ENCODE assay signal across 24 cellular contexts in genomic region chr10:123585477-123586445, GRCh38.
DNase-seq lines count a peak whose midpoint lies in the region; ATAC-seq and TF ChIP-seq lines count a peak whose summit lies in the region.
"Had no signal": no experiment of that assay in that cellular context is flagged by ENCODE, and none has a peak within 500 bp of the region (broad histone marks: within the 10 kb centered on the region; RNA-seq: fewer than 3 reads in every experiment).

No MANE protein-coding gene starts in this region.

- no peak overlapping the region for H2AK5ac ChIP-seq in IMR-90 (ENCODE audit: low read depth, low read length)

- TF ChIP-seq RAD21 in IMR-90 (IDR thresholded peaks at IDR 0.05; ENCODE audit: low read length) (no peak), liver (IDR thresholded peaks at IDR 0.05) (no peak)

- no peak overlapping the region for H3K4me2 ChIP-seq in IMR-90 (ENCODE audit: low read depth, low read length)
- H3K4me2 ChIP-seq: A549 had no signal

- H4K20me1 ChIP-seq in IMR-90 (ENCODE audit: insufficient read depth, low read length): no peaks in the 10 kb centered on the region

- no peak overlapping the region for H2AK9ac ChIP-seq in IMR-90 (replicated peaks; ENCODE audit: low read depth, low read length, poor library complexity)

- dilution Hi-C loops in IMR-90 (cut with HindIII; ENCODE audit: low sequenced_read_pairs, unreplicated experiment): no loop called here

- no peak overlapping the region for H3K23ac ChIP-seq in IMR-90 (ENCODE audit: low read depth, low read length)

- no peak overlapping the region for H4K5ac ChIP-seq in IMR-90 (ENCODE audit: low read depth, low read length)

- H3K9me3 ChIP-seq in IMR-90 (ENCODE audit: control insufficient read depth, insufficient read depth, low read length) (peaks cover 6% of the 10 kb centered on the region; the same call in 1 of the 2 replicates), endodermal cell (ENCODE audit: control insufficient read depth, low read length) (no peaks in the 10 kb centered on the region), liver (ENCODE audit: control insufficient read depth in 4 of 4, low read length in 3 of 4) (no peaks in the 10 kb centered on the region)
- H3K9me3 ChIP-seq: A549 had no signal

- no peak overlapping the region for H3K27ac ChIP-seq in IMR-90 (ENCODE audit: insufficient read depth, low read length)
- H3K27ac ChIP-seq in endodermal cell (ENCODE audit: low read depth, low read length): no peak overlapping the region
- H3K27ac ChIP-seq in liver (ENCODE audit: low read depth in 1 of 2, low read length in 2 of 2): no peak overlapping the region
- H3K27ac ChIP-seq: A549, SK-N-MC had no signal

- H3K4me1 ChIP-seq in IMR-90 (ENCODE audit: control insufficient read depth, insufficient read depth, low read length) (no peaks in the 10 kb centered on the region), endodermal cell (ENCODE audit: control insufficient read depth, insufficient read depth, low read length) (no peaks in the 10 kb centered on the region), liver (ENCODE audit: control insufficient read depth in 4 of 4, insufficient read depth in 4 of 4, low read length in 3 of 4) (peaks cover 0 to 5% (median 0%) of the 10 kb centered on the region in 4 donors)
- H3K4me1 ChIP-seq: A549 had no signal

- no peak overlapping the region for H3K18ac ChIP-seq in IMR-90 (ENCODE audit: low read depth, low read length)

- no peak overlapping the region for H3K4me3 Mint-ChIP-seq in endodermal cell
- H3K4me3 Mint-ChIP-seq: CD4-positive, alpha-beta memory T cell had no signal

- H3K9me3 Mint-ChIP-seq in endodermal cell: no peaks in the 10 kb centered on the region
- H3K9me3 Mint-ChIP-seq: CD4-positive, alpha-beta memory T cell had no signal

- BruUV-seq in IMR-90 (replicated peaks; lab: Mats Ljungman, UMichigan): no TSS peak

- H3K4me3 ChIP-seq in IMR-90 (ENCODE audit: insufficient read depth, low read depth, low read length): no peak overlapping the region
- no peak overlapping the region for H3K4me3 ChIP-seq in endodermal cell (ENCODE audit: low read length)
- H3K4me3 ChIP-seq in liver (ENCODE audit: low read depth in 1 of 3, low read length in 3 of 3): no peak overlapping the region
- H3K4me3 ChIP-seq: A549, SK-N-MC had no signal

- TF ChIP-seq CTCF in IMR-90 (conservative IDR thresholded peaks at IDR 0.05; ENCODE audit: low read depth, low read length) (no peak), endodermal cell (conservative IDR thresholded peaks at IDR 0.05) (no peak), liver (IDR thresholded peaks at IDR 0.05; ENCODE audit: low read depth, low read length, missing input control) (no peak)

- no peaks in the 10 kb centered on the region for H3K27me3 ChIP-seq in IMR-90 (ENCODE audit: control insufficient read depth, insufficient read depth, low read length)
- peaks cover 20% of the 10 kb centered on the region for H3K27me3 ChIP-seq in endodermal cell (ENCODE audit: control insufficient read depth, insufficient read depth, low read length, poor library complexity, severe bottlenecking)
- peaks cover 0 to 26% (median 4%) of the 10 kb centered on the region in 4 donors for H3K27me3 ChIP-seq in liver (ENCODE audit: control insufficient read depth in 4 of 4, insufficient read depth in 4 of 4, low read length in 3 of 4)

- no peak overlapping the region for H3K27ac Mint-ChIP-seq in endodermal cell
- H3K27ac Mint-ChIP-seq: CD4-positive, alpha-beta memory T cell had no signal

- no peak overlapping the region for H3K4ac ChIP-seq in IMR-90 (ENCODE audit: low read depth, low read length)

- H3K36me3 Mint-ChIP-seq in endodermal cell (ENCODE audit: low read depth): no peaks in the 10 kb centered on the region
- H3K36me3 Mint-ChIP-seq: CD4-positive, alpha-beta memory T cell had no signal

- CTCF ChIA-PET in IMR-90 (lab: Yijun Ruan, JAX): no interaction called here

- no peaks in the 10 kb centered on the region for H3K9me1 ChIP-seq in IMR-90 (ENCODE audit: insufficient read depth, low read length)

- no peak overlapping the region for H4K8ac ChIP-seq in IMR-90 (ENCODE audit: low read depth in 2 of 2, low read length in 2 of 2)

- TF ChIP-seq POLR2A in IMR-90 (IDR thresholded peaks at IDR 0.05; ENCODE audit: low read depth, low read length): no peak

- no peaks in the 10 kb centered on the region for H3K79me1 ChIP-seq in IMR-90 (ENCODE audit: low read depth in 1 of 2, low read length in 2 of 2)

- peaks cover 16% of the 10 kb centered on the region for H3K27me3 Mint-ChIP-seq in endodermal cell (ENCODE audit: insufficient read depth)

- H2BK5ac ChIP-seq in IMR-90 (ENCODE audit: low read depth, low read length, poor library complexity, severe bottlenecking): no peak overlapping the region

- POLR2A ChIA-PET in IMR-90 (lab: Charles Lee; ENCODE audit: unreplicated experiment): no interaction called here

- H3K36me3 ChIP-seq in IMR-90 (ENCODE audit: control insufficient read depth, insufficient read depth, low read length) (no peaks in the 10 kb centered on the region), endodermal cell (ENCODE audit: control insufficient read depth, insufficient read depth, low read length) (no peaks in the 10 kb centered on the region), liver (ENCODE audit: control insufficient read depth in 4 of 4, insufficient read depth in 3 of 4, low read depth in 1 of 4, low read length in 3 of 4) (no peaks in the 10 kb centered on the region)

- DNase-seq in G401 (ENCODE audit: low spot score) (peak; percentile 3), IMR-90 (no peak), endodermal cell (peak; percentile 67), NCI-H1694 treated with DMSO at 0.1 percent for 48 hours (lab: John Stamatoyannopoulos, UW) (no peak), DMS 273 (lab: John Stamatoyannopoulos, UW; ENCODE audit: unreplicated experiment) (no peak)
- DNase-seq: CD4-positive, alpha-beta memory T cell; COR-L47; DMS79; EL; GF-D8; HCEC 1CT; Karpas-422; NCI-H1092 treated with DMSO at 0.1 percent for 48 hours; NCI-H1436; NCI-H1930; NCI-H2107; NCI-H524; NCI-H748 treated with DMSO at 0.1 percent for 48 hours; SIG-M5; SW 1271 had no signal

- intact Hi-C loops in IMR-90 (cut with micrococcal nuclease): no loop called here

- in situ Hi-C loops in G401 (cut with HindIII; ENCODE audit: low sequenced_read_pairs) (no loop called here), IMR-90 (cut with MboI; ENCODE audit: low sequenced_read_pairs) (loop anchor here (10.0 kb wide), 2 partner anchors 379 to 799 kb away; no protein-coding TSS in a partner anchor)

- H3K14ac ChIP-seq in IMR-90 (replicated peaks; ENCODE audit: low read depth, low read length): no peak overlapping the region

- ATAC-seq in IMR-90 (ENCODE audit: low read depth) (no peak), GM21423 (IDR thresholded peaks at IDR 0.05; ENCODE audit: unreplicated experiment) (no peak)
- ATAC-seq: A549 had no signal

- H3K56ac ChIP-seq in IMR-90 (ENCODE audit: extremely low read depth, insufficient read depth, low read length): no peak overlapping the region

- H2BK20ac ChIP-seq in IMR-90 (ENCODE audit: low read depth, low read length): no peak overlapping the region

- no peak overlapping the region for H2BK15ac ChIP-seq in IMR-90 (ENCODE audit: low read depth, low read length)

- no peaks in the 10 kb centered on the region for H3K4me1 Mint-ChIP-seq in endodermal cell
- H3K4me1 Mint-ChIP-seq: CD4-positive, alpha-beta memory T cell had no signal

- no peak overlapping the region for H3K9ac ChIP-seq in IMR-90 (ENCODE audit: low read depth, low read length)
- H3K9ac ChIP-seq in endodermal cell (ENCODE audit: extremely low read depth, low read length, poor library complexity, severe bottlenecking): no peak overlapping the region
- H3K9ac ChIP-seq in liver (ENCODE audit: low read depth in 1 of 2, low read length in 2 of 2): no peak overlapping the region

- WGBS in IMR-90 (ENCODE audit: extremely low coverage in 2 of 2, insufficient read length in 1 of 2), 2 experiments: 0% methylated on average over 1 of the region's 12 CpGs; no CpG with 5 or more reads in 1 of the 2 experiments
- WGBS in endodermal cell (ENCODE audit: insufficient coverage in 1 of 2, insufficient read length in 1 of 2), 2 experiments: 83 to 84% methylated on average over 10 to 12 of the region's 12 CpGs
- 76% methylated on average over 12 of the region's 12 CpGs for WGBS in liver

- H2AFZ ChIP-seq in IMR-90 (replicated peaks; ENCODE audit: low read length, poor library complexity): no peak overlapping the region

- H4K91ac ChIP-seq in IMR-90 (ENCODE audit: insufficient read depth, low read depth, low read length): no peak overlapping the region

- no peak overlapping the region for H2BK120ac ChIP-seq in IMR-90 (ENCODE audit: low read depth, low read length)

TF ChIP-seq in IMR-90, 13 proteins besides CTCF, POLR2A, EP300 and RAD21:
- TF ChIP-seq FOS (IDR thresholded peaks at IDR 0.05; ENCODE audit: low read depth, low read length) (no peak), USF2 (IDR thresholded peaks at IDR 0.05; ENCODE audit: low read depth, low read length) (no peak), CEBPB (IDR thresholded peaks at IDR 0.05; ENCODE audit: low read depth, low read length) (peak; percentile 76)

TF ChIP-seq in liver, 16 proteins besides CTCF, POLR2A, EP300 and RAD21 (continues in another document):
- no peak for TF ChIP-seq REST (IDR thresholded peaks at IDR 0.05)
- TF ChIP-seq RXRA (IDR thresholded peaks at IDR 0.05): no peak
- no peak for TF ChIP-seq EGR1 (IDR thresholded peaks at IDR 0.05; ENCODE audit: low read depth in 2 of 2)

Comparison
In these comparisons a context has a peak if more than half of its experiments do, and no peak if none do; other contexts are left out.
1. DNase-seq: peak in G401 (single experiment) and endodermal cell (single experiment); none in IMR-90 (single experiment), NCI-H1694 treated with DMSO at 0.1 percent for 48 hours (single experiment) and DMS 273 (single experiment).